Comparison of ENCODE assay signal across 19 cellular contexts in genomic region chr20:5195655-5196054, GRCh38.
DNase-seq lines count a peak whose midpoint lies in the region; ATAC-seq and TF ChIP-seq lines count a peak whose summit lies in the region.
"Had no signal": no experiment of that assay in that cellular context is flagged by ENCODE, and none has a peak within 500 bp of the region (broad histone marks: within the 10 kb centered on the region; RNA-seq: fewer than 3 reads in every experiment).

No MANE protein-coding gene starts in this region.

- H3K79me2 ChIP-seq in SK-N-SH (ENCODE audit: insufficient read depth) = no peaks in the 10 kb centered on the region

- H3K4me2 ChIP-seq in SK-N-SH = no peak overlapping the region

- H3K9me3 ChIP-seq in SK-N-SH = no peaks in the 10 kb centered on the region
- H3K9me3 ChIP-seq: stomach had no signal

- 92% methylated on average over 4 of the region's 4 CpGs for WGBS in SK-N-SH (ENCODE audit: low lambda C conversion rate)

- no peak for TF ChIP-seq RAD21 in SK-N-SH (IDR thresholded peaks at IDR 0.05; ENCODE audit: low read length)

- H4K20me1 ChIP-seq in SK-N-SH (ENCODE audit: insufficient read depth) = no peaks in the 10 kb centered on the region

- TF ChIP-seq CTCF in epithelial cell of proximal tubule (conservative IDR thresholded peaks at IDR 0.05; ENCODE audit: low read depth, low read length) (no peak), SK-N-SH (IDR thresholded peaks at IDR 0.05) (no peak)

- H3F3A ChIP-seq in SK-N-SH (replicated peaks; ENCODE audit: insufficient read depth) = no peaks in the 10 kb centered on the region

- H3K4me1 ChIP-seq in SK-N-SH (ENCODE audit: control insufficient read depth in 1 of 2, insufficient read depth in 2 of 2, low read depth in 1 of 2, low read length in 1 of 2) = no peaks in the 10 kb centered on the region; a peak in 1 of 4 replicates

- ATAC-seq in HG03342 (IDR thresholded peaks at IDR 0.05; ENCODE audit: unreplicated experiment) = no peak
- ATAC-seq: activated CD4-positive, alpha-beta T cell treated with anti-CD3 and anti-CD28 coated beads for 36 hours; K562 had no signal

- no peak for TF ChIP-seq EP300 in SK-N-SH (IDR thresholded peaks at IDR 0.05; ENCODE audit: borderline replicate concordance in 1 of 2, low read depth in 1 of 2, low read length in 1 of 2)

- H3K36me3 ChIP-seq in SK-N-SH (replicated peaks in 1 of 2; ENCODE audit: control insufficient read depth in 1 of 2, insufficient read depth in 2 of 2, low read length in 1 of 2) = peaks cover 3 to 32% of the 10 kb centered on the region in 2 experiments
- H3K36me3 ChIP-seq: cardiac muscle cell had no signal

- POLR2A ChIA-PET in SK-N-SH (lab: Yijun Ruan, JAX) = no interaction called here

- H2AFZ ChIP-seq in SK-N-SH (ENCODE audit: low read depth) = no peak overlapping the region
- H2AFZ ChIP-seq: parathyroid adenoma had no signal

- no peak overlapping the region for H3K27ac ChIP-seq in SK-N-SH (ENCODE audit: low read depth in 2 of 2, low read length in 1 of 2)
- H3K27ac ChIP-seq: cardiac muscle cell, parathyroid adenoma, stomach had no signal

- no peaks in the 10 kb centered on the region for H3K27me3 ChIP-seq in SK-N-SH (ENCODE audit: insufficient read depth)
- H3K27me3 ChIP-seq: cardiac muscle cell, stomach had no signal

- DNase-seq in EH (ENCODE audit: low read depth) = peak; percentile 55
- DNase-seq in RPMI7951 (ENCODE audit: low read depth) = peak; percentile 50
- DNase-seq in epithelial cell of proximal tubule (ENCODE audit: low read depth) = peak; percentile 38
- DNase-seq in non-pigmented ciliary epithelial cell (ENCODE audit: low read depth) = peak; percentile 45
- DNase-seq in SK-N-SH = no peak
- no peak for DNase-seq in DMS153 (lab: John Stamatoyannopoulos, UW)
- no peak for DNase-seq in NCI-H128 (lab: John Stamatoyannopoulos, UW; ENCODE audit: unreplicated experiment)
- DNase-seq: activated CD4-positive, alpha-beta T cell treated with anti-CD3 and anti-CD28 coated beads for 36 hours; effector memory CD4-positive, alpha-beta T cell; GF-D8; NCI-H1417; NCI-H345; Right ventricle myocardium superior; stomach; T-helper 2 cell had no signal

- CTCF ChIA-PET in SK-N-SH (lab: Yijun Ruan, JAX) = interaction anchor here (2.9 to 7.0 kb wide), 2 partner anchors 9 to 69 kb away, joined by 10 to 115 read pairs; partner anchors contain the start of gene CDS2

- no peak overlapping the region for H3K9ac ChIP-seq in SK-N-SH
- H3K9ac ChIP-seq: parathyroid adenoma had no signal

- H3K4me3 ChIP-seq in epithelial cell of proximal tubule (ENCODE audit: low read depth, low read length) = no peak overlapping the region
- H3K4me3 ChIP-seq in SK-N-SH (ENCODE audit: low read depth in 2 of 2, low read length in 1 of 2) = no peak overlapping the region
- H3K4me3 ChIP-seq: cardiac muscle cell, K562, stomach had no signal

- H3K9me2 ChIP-seq in SK-N-SH = no peaks in the 10 kb centered on the region

TF ChIP-seq in SK-N-SH, 30 proteins besides CTCF, POLR2A, EP300 and RAD21:
- TF ChIP-seq FOXM1 (IDR thresholded peaks at IDR 0.05; ENCODE audit: low read depth) (no peak), FOXJ3 (CRISPR knock-in tag; IDR thresholded peaks at IDR 0.05) (no peak), USF1 (IDR thresholded peaks at IDR 0.05; ENCODE audit: borderline replicate concordance, low read depth) (no peak), JUND (IDR thresholded peaks at IDR 0.05) (no peak), SIN3A (IDR thresholded peaks at IDR 0.05; ENCODE audit: borderline replicate concordance, low read depth, low read length) (no peak), ZBTB33 (IDR thresholded peaks at IDR 0.05; ENCODE audit: borderline replicate concordance, low read depth) (no peak), POLR2AphosphoS5 (IDR thresholded peaks at IDR 0.05; ENCODE audit: low read depth, low read length) (no peak), GATA2 (CRISPR knock-in tag; IDR thresholded peaks at IDR 0.05) (no peak), MAX (IDR thresholded peaks at IDR 0.05; ENCODE audit: low read depth) (no peak), RXRA (IDR thresholded peaks at IDR 0.05; ENCODE audit: borderline replicate concordance, low read depth) (no peak), YY1 (IDR thresholded peaks at IDR 0.05; ENCODE audit: low read depth) (no peak), GABPA (IDR thresholded peaks at IDR 0.05; ENCODE audit: low read depth) (no peak), SMC3 (IDR thresholded peaks at IDR 0.05; ENCODE audit: low read depth, low read length) (no peak), TAF1 (IDR thresholded peaks at IDR 0.05; ENCODE audit: borderline replicate concordance, low read depth, low read length) (no peak), PBX3 (IDR thresholded peaks at IDR 0.05) (no peak), MXI1 (IDR thresholded peaks at IDR 0.05; ENCODE audit: low read depth, low read length) (no peak), CHD2 (IDR thresholded peaks at IDR 0.05; ENCODE audit: low read length, partially characterized antibody) (no peak), REST (IDR thresholded peaks at IDR 0.05; ENCODE audit: low read depth, low read length) (no peak), ELF1 (IDR thresholded peaks at IDR 0.05) (no peak)

Comparison
In these comparisons a context has a peak if more than half of its experiments do, and no peak if none do; other contexts are left out.
1. DNase-seq: peak in EH (single experiment), RPMI7951 (single experiment), epithelial cell of proximal tubule (single experiment) and non-pigmented ciliary epithelial cell (single experiment); none in SK-N-SH (single experiment), DMS153 (single experiment) and NCI-H128 (single experiment).